Comparison of ENCODE assay signal across 19 cellular contexts in genomic region chr1:71343686-71344416, GRCh38.
DNase-seq lines count a peak whose midpoint lies in the region; ATAC-seq and TF ChIP-seq lines count a peak whose summit lies in the region.
"Had no signal": no experiment of that assay in that cellular context is flagged by ENCODE, and none has a peak within 500 bp of the region (broad histone marks: within the 10 kb centered on the region; RNA-seq: fewer than 3 reads in every experiment).

No MANE protein-coding gene starts in this region.

- CTCF ChIA-PET in BJ (lab: Yijun Ruan, JAX) = interaction anchor here (1.2 kb wide), 1 partner anchor 66 kb away, joined by 3 read pairs; no protein-coding TSS in a partner anchor
- CTCF ChIA-PET in HCT116 (lab: Charles Lee) = no interaction called here
- CTCF ChIA-PET in PC-3 (lab: Charles Lee) = no interaction called here

- intact Hi-C loops in HCT116 (cut with micrococcal nuclease) (no loop called here), PC-3 (cut with micrococcal nuclease) (no loop called here)

- TF ChIP-seq POLR2A in HCT116 (IDR thresholded peaks at IDR 0.05; ENCODE audit: borderline replicate concordance, extremely low read depth, insufficient read depth, insufficient read length) = no peak

- H2AFZ ChIP-seq in HCT116 (ENCODE audit: low read depth, low read length, poor library complexity, severe bottlenecking) (no peak overlapping the region), PC-3 (ENCODE audit: low read length) (no peak overlapping the region)

- BruUV-seq in HCT116 (replicated peaks; lab: Mats Ljungman, UMichigan) (no TSS peak), PC-3 (replicated peaks; lab: Mats Ljungman, UMichigan) (no TSS peak)

- no peak for TF ChIP-seq RAD21 in HCT116 (IDR thresholded peaks at IDR 0.05; ENCODE audit: low read depth)

- H3K27ac ChIP-seq in HCT116 (ENCODE audit: low read depth, low read length) (no peak overlapping the region), PC-3 (ENCODE audit: low read length) (no peak overlapping the region)
- H3K27ac ChIP-seq: gastroesophageal sphincter, Peyer's patch, spleen had no signal

- H3K9ac ChIP-seq in HCT116 (ENCODE audit: low read length) (no peak overlapping the region), PC-3 (ENCODE audit: low read length) (no peak overlapping the region)

- H3K27me3 ChIP-seq in BJ (ENCODE audit: control insufficient read depth, insufficient read depth, low read length) = no peaks in the 10 kb centered on the region
- H3K27me3 ChIP-seq in HCT116 (ENCODE audit: insufficient read depth, low read length) = no peaks in the 10 kb centered on the region
- H3K27me3 ChIP-seq in PC-3 (ENCODE audit: low read length) = no peaks in the 10 kb centered on the region
- H3K27me3 ChIP-seq: gastroesophageal sphincter, Peyer's patch, spleen had no signal

- no peaks in the 10 kb centered on the region for H3F3A ChIP-seq in PC-3 (ENCODE audit: low read length, unreplicated experiment)

- H3K79me2 ChIP-seq in HCT116 (ENCODE audit: insufficient read depth, low read length) (no peaks in the 10 kb centered on the region), PC-3 (ENCODE audit: low read length) (no peaks in the 10 kb centered on the region)

- H3K4me3 ChIP-seq in BJ (ENCODE audit: low read depth, low read length) (no peak overlapping the region), HCT116 (replicated peaks in 1 of 2; ENCODE audit: low read depth in 1 of 2, low read length in 2 of 2) (no peak overlapping the region), PC-3 (ENCODE audit: low read length) (no peak overlapping the region)
- H3K4me3 ChIP-seq: gastroesophageal sphincter, Peyer's patch, spleen had no signal

- H3K4me1 ChIP-seq in HCT116 (ENCODE audit: control insufficient read depth in 1 of 2, insufficient read depth in 2 of 2, low read length in 2 of 2) (no peaks in the 10 kb centered on the region), PC-3 (ENCODE audit: insufficient read depth, low read length) (no peaks in the 10 kb centered on the region)
- H3K4me1 ChIP-seq: gastroesophageal sphincter, Peyer's patch, spleen had no signal

- H3K4me2 ChIP-seq in HCT116 (ENCODE audit: low read length) (no peak overlapping the region), PC-3 (ENCODE audit: low read length) (no peak overlapping the region)

- DNase-seq in BJ (ENCODE audit: low read depth) (no peak), HCT116 (ENCODE audit: low read depth, low spot score) (no peak), PC-3 (peak; percentile 39), globus pallidus (ENCODE audit: low spot score) (peak; percentile 3), NCI-H748 (lab: John Stamatoyannopoulos, UW; ENCODE audit: unreplicated experiment) (no peak), foreskin melanocyte (no peak)
- DNase-seq: activated CD8-positive, alpha-beta memory T cell treated with anti-CD3 and anti-CD28 coated beads, Interleukin-2, amount 50 U/mL, for 4 hours; activated naive CD4-positive, alpha-beta T cell treated with anti-CD3 and anti-CD28 coated beads for 36 hours; AML-193; DMS79 treated with DMSO at 0.1 percent for 48 hours; effector CD4-positive, alpha-beta T cell; NCI-H1092; Peyer's patch; posterior cingulate gyrus; spleen; T-cell had no signal

- H3K9me3 ChIP-seq in HCT116 (ENCODE audit: control insufficient read depth in 1 of 2, insufficient read depth in 1 of 2, low read depth in 1 of 2, low read length in 2 of 2) (peaks cover 0 to 9% of the 10 kb centered on the region in 2 experiments; a peak in 2 of 4 replicates), PC-3 (ENCODE audit: low read length) (peaks cover 10% of the 10 kb centered on the region)
- H3K9me3 ChIP-seq: Peyer's patch had no signal

- H3K36me3 ChIP-seq in BJ (ENCODE audit: control insufficient read depth, insufficient read depth, low read length) = no peaks in the 10 kb centered on the region
- H3K36me3 ChIP-seq in HCT116 (ENCODE audit: control insufficient read depth in 1 of 2, insufficient read depth in 2 of 2, low read length in 2 of 2) = no peaks in the 10 kb centered on the region
- H3K36me3 ChIP-seq in PC-3 (ENCODE audit: low read depth, low read length) = peaks cover 5% of the 10 kb centered on the region; the same call in 1 of the 2 replicates
- H3K36me3 ChIP-seq: gastroesophageal sphincter, Peyer's patch, spleen had no signal

- POLR2A ChIA-PET in BJ (lab: Charles Lee) = no interaction called here
- POLR2A ChIA-PET in HCT116 (lab: Charles Lee) = no interaction called here
- POLR2A ChIA-PET in PC-3 (lab: Charles Lee; ENCODE audit: unreplicated experiment) = no interaction called here

- no peaks in the 10 kb centered on the region for H4K20me1 ChIP-seq in HCT116 (ENCODE audit: insufficient read depth)
- H4K20me1 ChIP-seq in PC-3 (ENCODE audit: low read length) = no peaks in the 10 kb centered on the region

- RAD21 ChIA-PET in HCT116 (lab: Charles Lee; ENCODE audit: low non-redundant PET in 1 of 2, low total read pairs in 2 of 2, uncharacterized antibody in 2 of 2, unreplicated experiment in 2 of 2) = no interaction called here

- TF ChIP-seq CTCF in BJ (IDR thresholded peaks at IDR 0.05; ENCODE audit: insufficient read depth, low read depth, low read length) = 0 out of 2 replicates have a peak, but pooled peaks have one; percentile 12
- TF ChIP-seq CTCF in HCT116 (IDR thresholded peaks at IDR 0.05 in 2 of 3, conservative IDR thresholded peaks at IDR 0.05 in 1 of 3; ENCODE audit: borderline replicate concordance in 1 of 3, insufficient read depth in 1 of 3, low read depth in 2 of 3, low read length in 2 of 3) = peak in 2 of 3 experiments; percentile 19 to 24; a peak in 1 of 6 replicates
- TF ChIP-seq CTCF in PC-3 (conservative IDR thresholded peaks at IDR 0.05; ENCODE audit: low read depth, low read length) = peak; percentile 47; the same call in 1 of the 2 replicates

- H3K9me2 ChIP-seq in HCT116 (ENCODE audit: insufficient read depth) = no peaks in the 10 kb centered on the region
- H3K9me2 ChIP-seq in PC-3 (replicated peaks; ENCODE audit: low read length) = no peaks in the 10 kb centered on the region

- no peak for ATAC-seq in HCT116
- no peak for ATAC-seq in PC-3
- no peak for ATAC-seq in GM18502 (IDR thresholded peaks at IDR 0.05; ENCODE audit: poor library complexity, unreplicated experiment)
- no peak for ATAC-seq in HG02884 (IDR thresholded peaks at IDR 0.05; ENCODE audit: unreplicated experiment)
- ATAC-seq: gastroesophageal sphincter, T-cell had no signal

TF ChIP-seq in HCT116, 20 proteins besides CTCF, POLR2A, EP300 and RAD21 (continues in another document):
- no peak for TF ChIP-seq EGR1 (IDR thresholded peaks at IDR 0.05; ENCODE audit: low read depth)
- TF ChIP-seq ZNF274 (IDR thresholded peaks at IDR 0.05; ENCODE audit: low read depth, low read length) = no peak
- no peak for TF ChIP-seq POLR2AphosphoS5 (IDR thresholded peaks at IDR 0.05; ENCODE audit: low read depth, low read length)
- no peak for TF ChIP-seq FOSL1 (IDR thresholded peaks at IDR 0.05; ENCODE audit: low read depth)
- TF ChIP-seq EZH2phosphoT487 (IDR thresholded peaks at IDR 0.05; ENCODE audit: borderline replicate concordance) = no peak
- no peak for TF ChIP-seq CEBPB (IDR thresholded peaks at IDR 0.05; ENCODE audit: low read depth)
- no peak for TF ChIP-seq CBX3 (IDR thresholded peaks at IDR 0.05; ENCODE audit: low read depth)
- no peak for TF ChIP-seq ELF1 (IDR thresholded peaks at IDR 0.05; ENCODE audit: borderline replicate concordance, low read depth)
- no peak for TF ChIP-seq YY1 (IDR thresholded peaks at IDR 0.05; ENCODE audit: extremely low read depth, insufficient replicate concordance, low read depth, low read length)
- TF ChIP-seq MAX (IDR thresholded peaks at IDR 0.05) = no peak
- no peak for TF ChIP-seq ZBTB33 (IDR thresholded peaks at IDR 0.05; ENCODE audit: extremely low read depth, insufficient replicate concordance, low read length)
- no peak for TF ChIP-seq ATF3 (IDR thresholded peaks at IDR 0.05)
- no peak for TF ChIP-seq EZH2 (IDR thresholded peaks at IDR 0.05)
- TF ChIP-seq TCF7L2 (IDR thresholded peaks at IDR 0.05; ENCODE audit: borderline replicate concordance, extremely low read depth, insufficient read depth, insufficient read length) = no peak
- no peak for TF ChIP-seq SP1 (IDR thresholded peaks at IDR 0.05; ENCODE audit: low read depth)
- no peak for TF ChIP-seq ZFX (IDR thresholded peaks at IDR 0.05)

Comparison
In these comparisons a context has a peak if more than half of its experiments do, and no peak if none do; other contexts are left out.
1. DNase-seq: peak in PC-3 (single experiment) and globus pallidus (single experiment); none in BJ (single experiment), HCT116 (single experiment), NCI-H748 (single experiment) and foreskin melanocyte (single experiment).
2. Peak in every context shown above with its lines, with median percentiles within 50 percentile points of each other: CTCF ChIP-seq.